In the genomic region with DNA sequence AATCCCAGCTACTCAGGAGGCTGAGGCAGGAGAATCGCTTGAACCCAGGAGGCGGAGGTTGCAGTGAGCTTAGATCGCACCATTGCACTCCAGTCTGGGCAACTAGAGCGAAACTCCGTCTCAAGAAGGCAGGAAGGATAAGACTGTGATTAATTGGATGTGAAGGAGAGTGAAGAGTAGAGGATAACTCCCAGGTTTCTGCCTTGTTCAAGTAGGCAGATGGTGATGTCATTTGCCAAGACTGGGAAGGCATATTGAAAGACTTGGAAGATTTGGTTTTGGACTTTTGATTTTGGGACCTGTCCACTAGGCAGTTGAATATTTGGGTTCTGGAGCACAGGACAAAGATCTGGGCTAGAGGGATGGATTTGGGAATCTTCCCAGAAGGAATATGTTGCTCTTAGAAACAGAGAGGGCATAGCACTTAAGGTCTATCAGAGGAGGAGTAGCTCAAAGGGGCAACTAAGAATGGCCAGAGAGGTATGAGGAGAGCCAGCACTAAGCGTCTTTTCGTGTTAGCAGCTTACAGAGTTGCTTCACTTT, we compare ENCODE assay signal across 10 cellular contexts. TPM values are rescaled to one million over a fixed set of nuclear protein-coding genes. Genes with fewer than 3 reads are reported as not detected.
A peak's percentile ranks its signal among the peaks of the same experiment; 100 is the strongest.
DNase-seq lines count a peak whose midpoint lies in the region; ATAC-seq and TF ChIP-seq lines count a peak whose summit lies in the region.
"Had no signal": no experiment of that assay in that cellular context is flagged by ENCODE, and none has a peak within 500 bp of the region (broad histone marks: within the 10 kb centered on the region; RNA-seq: fewer than 3 reads in every experiment).

No MANE protein-coding gene starts in this region.

- no peaks in the 10 kb centered on the region for H3K9me2 ChIP-seq in HCT116 (ENCODE audit: insufficient read depth)

- intact Hi-C loops in HCT116 (cut with micrococcal nuclease): no loop called here

- CTCF ChIA-PET in HCT116 (lab: Charles Lee): no interaction called here
- CTCF ChIA-PET in WTC11 (lab: Charles Lee): interaction anchor here (1.0 to 1.1 kb wide), 2 partner anchors 9 to 33 kb away, joined by 3 to 4 read pairs; no protein-coding TSS in a partner anchor

- H2AFZ ChIP-seq in HCT116 (ENCODE audit: low read depth, low read length, poor library complexity, severe bottlenecking): no peak overlapping the region

- TF ChIP-seq POLR2A in HCT116 (IDR thresholded peaks at IDR 0.05; ENCODE audit: borderline replicate concordance, extremely low read depth, insufficient read depth, insufficient read length): no peak

- DNase-seq in HCT116 (ENCODE audit: low read depth, low spot score) (no peak), WTC11 (ENCODE audit: low spot score) (no peak), right atrium auricular region (ENCODE audit: low spot score) (no peak), NK-92 (lab: John Stamatoyannopoulos, UW; ENCODE audit: unreplicated experiment) (no peak), NCI-H1417 treated with DMSO at 0.1 percent for 48 hours (lab: John Stamatoyannopoulos, UW) (no peak)
- DNase-seq in stimulated activated CD4-positive, alpha-beta T cell treated with anti-CD3 and anti-CD28 coated beads, Interleukin-4, amount 100 ng/mL, for 1 hour: no peak
- DNase-seq in stimulated activated CD4-positive, alpha-beta T cell treated with anti-CD3 and anti-CD28 coated beads, Interleukin-1b, Interleukin-23, amount 100 ng/mL, for 48 hours: no peak
- DNase-seq: NCI-H1436 treated with DMSO at 0.1 percent for 48 hours had no signal

- H3K79me2 ChIP-seq in HCT116 (ENCODE audit: insufficient read depth, low read length): peaks cover 24% of the 10 kb centered on the region

- H4K20me1 ChIP-seq in HCT116 (ENCODE audit: insufficient read depth): no peaks in the 10 kb centered on the region

- no peak overlapping the region for H3K4me2 ChIP-seq in HCT116 (ENCODE audit: low read length)

- RAD21 ChIA-PET in HCT116 (lab: Charles Lee; ENCODE audit: low non-redundant PET in 1 of 2, low total read pairs in 2 of 2, uncharacterized antibody in 2 of 2, unreplicated experiment in 2 of 2): no interaction called here

- peak overlapping the region; percentile 18; the same call in 1 of the 2 replicates for H3K27ac ChIP-seq in HCT116 (ENCODE audit: low read depth, low read length)
- H3K27ac ChIP-seq in right atrium auricular region: peak overlapping the region; percentile 49 to 58
- H3K27ac ChIP-seq: prostate gland had no signal

- POLR2A ChIA-PET in HCT116 (lab: Charles Lee) (no interaction called here), WTC11 (lab: Charles Lee) (no interaction called here)

- H3K36me3 ChIP-seq in HCT116 (ENCODE audit: control insufficient read depth in 1 of 2, insufficient read depth in 2 of 2, low read length in 2 of 2) (no peaks in the 10 kb centered on the region), right atrium auricular region (no peaks in the 10 kb centered on the region)
- H3K36me3 ChIP-seq: prostate gland had no signal

- no peak for TF ChIP-seq CTCF in HCT116 (IDR thresholded peaks at IDR 0.05 in 2 of 3, conservative IDR thresholded peaks at IDR 0.05 in 1 of 3; ENCODE audit: borderline replicate concordance in 1 of 3, insufficient read depth in 1 of 3, low read depth in 2 of 3, low read length in 2 of 3)
- TF ChIP-seq CTCF in WTC11 (IDR thresholded peaks at IDR 0.05): no peak
- TF ChIP-seq CTCF in right atrium auricular region (IDR thresholded peaks at IDR 0.05): no peak

- H3K4me1 ChIP-seq in HCT116 (ENCODE audit: control insufficient read depth in 1 of 2, insufficient read depth in 2 of 2, low read length in 2 of 2) (peaks cover 12 to 14% of the 10 kb centered on the region in 2 experiments), right atrium auricular region (peaks cover 0 to 63% of the 10 kb centered on the region in 2 donors)
- H3K4me1 ChIP-seq: prostate gland had no signal

- H3K27ac Mint-ChIP-seq in WTC11: peak overlapping the region; percentile 73
- H3K27ac Mint-ChIP-seq in stimulated activated memory B cell treated with anti-CD40 and anti-IgM and Interleukin-4, amounts not matched to agents 10 μg/mL and 1 μg/mL and 100 μg/mL, for 72 hours: peak overlapping the region; percentile 79

- H3K27me3 Mint-ChIP-seq in WTC11 (ENCODE audit: low read depth): no peaks in the 10 kb centered on the region
- no peaks in the 10 kb centered on the region for H3K27me3 Mint-ChIP-seq in stimulated activated memory B cell treated with anti-CD40 and anti-IgM and Interleukin-4, amounts not matched to agents 10 μg/mL and 1 μg/mL and 100 μg/mL, for 72 hours

- H3K9ac ChIP-seq in HCT116 (ENCODE audit: low read length): no peak overlapping the region

- H3K4me3 ChIP-seq in HCT116 (replicated peaks in 1 of 2; ENCODE audit: low read depth in 1 of 2, low read length in 2 of 2) (no peak overlapping the region), right atrium auricular region (no peak overlapping the region)
- H3K4me3 ChIP-seq: prostate gland had no signal

- no TSS peak for BruUV-seq in HCT116 (replicated peaks; lab: Mats Ljungman, UMichigan)

- TF ChIP-seq RAD21 in HCT116 (IDR thresholded peaks at IDR 0.05; ENCODE audit: low read depth): no peak

- no peak overlapping the region for H3K4me3 Mint-ChIP-seq in WTC11
- H3K4me3 Mint-ChIP-seq in stimulated activated memory B cell treated with anti-CD40 and anti-IgM and Interleukin-4, amounts not matched to agents 10 μg/mL and 1 μg/mL and 100 μg/mL, for 72 hours: no peak overlapping the region

- H3K27me3 ChIP-seq in HCT116 (ENCODE audit: insufficient read depth, low read length): no peaks in the 10 kb centered on the region
- H3K27me3 ChIP-seq in right atrium auricular region: no peaks in the 10 kb centered on the region

- peaks cover 7% of the 10 kb centered on the region; the same call in 1 of the 2 replicates for H3K36me3 Mint-ChIP-seq in WTC11
- H3K36me3 Mint-ChIP-seq in stimulated activated memory B cell treated with anti-CD40 and anti-IgM and Interleukin-4, amounts not matched to agents 10 μg/mL and 1 μg/mL and 100 μg/mL, for 72 hours: peaks cover 5% of the 10 kb centered on the region

- ATAC-seq in HCT116: no peak
- no peak for ATAC-seq in WTC11
- no peak for ATAC-seq in stimulated activated memory B cell treated with anti-CD40 and anti-IgM and Interleukin-4, amounts not matched to agents 10 μg/mL and 1 μg/mL and 100 μg/mL, for 72 hours

- H3K9me3 Mint-ChIP-seq in WTC11: peaks cover 11% of the 10 kb centered on the region
- no peaks in the 10 kb centered on the region for H3K9me3 Mint-ChIP-seq in stimulated activated memory B cell treated with anti-CD40 and anti-IgM and Interleukin-4, amounts not matched to agents 10 μg/mL and 1 μg/mL and 100 μg/mL, for 72 hours

- H3K9me3 ChIP-seq in HCT116 (ENCODE audit: control insufficient read depth in 1 of 2, insufficient read depth in 1 of 2, low read depth in 1 of 2, low read length in 2 of 2): no peaks in the 10 kb centered on the region
- no peaks in the 10 kb centered on the region for H3K9me3 ChIP-seq in right atrium auricular region
- H3K9me3 ChIP-seq: prostate gland had no signal

- peaks cover 15% of the 10 kb centered on the region for H3K4me1 Mint-ChIP-seq in WTC11
- peaks cover 74% of the 10 kb centered on the region for H3K4me1 Mint-ChIP-seq in stimulated activated memory B cell treated with anti-CD40 and anti-IgM and Interleukin-4, amounts not matched to agents 10 μg/mL and 1 μg/mL and 100 μg/mL, for 72 hours

TF ChIP-seq in HCT116, 20 proteins besides CTCF, POLR2A, EP300 and RAD21 (continues in another document):
- TF ChIP-seq CBX3 (IDR thresholded peaks at IDR 0.05; ENCODE audit: low read depth): no peak
- TF ChIP-seq SP1 (IDR thresholded peaks at IDR 0.05; ENCODE audit: low read depth): no peak
- TF ChIP-seq POLR2AphosphoS5 (IDR thresholded peaks at IDR 0.05; ENCODE audit: low read depth, low read length): no peak
- TF ChIP-seq, protein P1, sequence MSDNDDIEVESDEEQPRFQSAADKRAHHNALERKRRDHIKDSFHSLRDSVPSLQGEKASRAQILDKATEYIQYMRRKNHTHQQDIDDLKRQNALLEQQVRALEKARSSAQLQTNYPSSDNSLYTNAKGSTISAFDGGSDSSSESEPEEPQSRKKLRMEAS (IDR thresholded peaks at IDR 0.05): no peak
- no peak for TF ChIP-seq EZH2phosphoT487 (IDR thresholded peaks at IDR 0.05; ENCODE audit: borderline replicate concordance)
- no peak for TF ChIP-seq EGR1 (IDR thresholded peaks at IDR 0.05; ENCODE audit: low read depth)

TF ChIP-seq in WTC11, 78 proteins besides CTCF, POLR2A, EP300 and RAD21 (continues in another document):
- TF ChIP-seq SP1 (CRISPR knock-in tag; conservative IDR thresholded peaks at IDR 0.05) (no peak), RORB (CRISPR knock-in tag; IDR thresholded peaks at IDR 0.05) (no peak), NFATC4 (CRISPR knock-in tag; IDR thresholded peaks at IDR 0.05) (no peak)
- TF ChIP-seq, protein P2, sequence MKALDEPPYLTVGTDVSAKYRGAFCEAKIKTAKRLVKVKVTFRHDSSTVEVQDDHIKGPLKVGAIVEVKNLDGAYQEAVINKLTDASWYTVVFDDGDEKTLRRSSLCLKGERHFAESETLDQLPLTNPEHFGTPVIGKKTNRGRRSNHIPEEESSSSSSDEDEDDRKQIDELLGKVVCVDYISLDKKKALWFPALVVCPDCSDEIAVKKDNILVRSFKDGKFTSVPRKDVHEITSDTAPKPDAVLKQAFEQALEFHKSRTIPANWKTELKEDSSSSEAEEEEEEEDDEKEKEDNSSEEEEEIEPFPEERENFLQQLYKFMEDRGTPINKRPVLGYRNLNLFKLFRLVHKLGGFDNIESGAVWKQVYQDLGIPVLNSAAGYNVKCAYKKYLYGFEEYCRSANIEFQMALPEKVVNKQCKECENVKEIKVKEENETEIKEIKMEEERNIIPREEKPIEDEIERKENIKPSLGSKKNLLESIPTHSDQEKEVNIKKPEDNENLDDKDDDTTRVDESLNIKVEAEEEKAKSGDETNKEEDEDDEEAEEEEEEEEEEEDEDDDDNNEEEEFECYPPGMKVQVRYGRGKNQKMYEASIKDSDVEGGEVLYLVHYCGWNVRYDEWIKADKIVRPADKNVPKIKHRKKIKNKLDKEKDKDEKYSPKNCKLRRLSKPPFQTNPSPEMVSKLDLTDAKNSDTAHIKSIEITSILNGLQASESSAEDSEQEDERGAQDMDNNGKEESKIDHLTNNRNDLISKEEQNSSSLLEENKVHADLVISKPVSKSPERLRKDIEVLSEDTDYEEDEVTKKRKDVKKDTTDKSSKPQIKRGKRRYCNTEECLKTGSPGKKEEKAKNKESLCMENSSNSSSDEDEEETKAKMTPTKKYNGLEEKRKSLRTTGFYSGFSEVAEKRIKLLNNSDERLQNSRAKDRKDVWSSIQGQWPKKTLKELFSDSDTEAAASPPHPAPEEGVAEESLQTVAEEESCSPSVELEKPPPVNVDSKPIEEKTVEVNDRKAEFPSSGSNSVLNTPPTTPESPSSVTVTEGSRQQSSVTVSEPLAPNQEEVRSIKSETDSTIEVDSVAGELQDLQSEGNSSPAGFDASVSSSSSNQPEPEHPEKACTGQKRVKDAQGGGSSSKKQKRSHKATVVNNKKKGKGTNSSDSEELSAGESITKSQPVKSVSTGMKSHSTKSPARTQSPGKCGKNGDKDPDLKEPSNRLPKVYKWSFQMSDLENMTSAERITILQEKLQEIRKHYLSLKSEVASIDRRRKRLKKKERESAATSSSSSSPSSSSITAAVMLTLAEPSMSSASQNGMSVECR (CRISPR knock-in tag; IDR thresholded peaks at IDR 0.05; ENCODE audit: borderline replicate concordance): no peak

RNA-seq across cellular contexts. Expression of a gene that starts 20.0 kb away (rescaled TPM):
- total RNA-seq in HCT116 (2021; ENCODE audit: unreplicated experiment): 16.9 TPM
- 9.1 and 10.8 TPM in 2 replicates for polyA plus RNA-seq in HCT116 (2012)
- 16.7 to 20.8 TPM (median 19.8 TPM) in 3 replicates for total RNA-seq in WTC11 (2021)
- 10 to 100 TPM; 25.5 to 28.0 TPM for total RNA-seq in right atrium auricular region
